Comparison of ENCODE assay signal across 18 cellular contexts in genomic region chr2:14148186-14148585, GRCh38.
"Had no signal": no experiment of that assay in that cellular context is flagged by ENCODE, and none has a peak within 500 bp of the region (broad histone marks: within the 10 kb centered on the region; RNA-seq: fewer than 3 reads in every experiment).

No MANE protein-coding gene starts in this region.

- H2AFZ ChIP-seq: neural progenitor cell had no signal

- H3K4me3 ChIP-seq: colonic mucosa, gastrocnemius medialis, heart left ventricle, neural progenitor cell, prostate gland, right atrium auricular region, tibial artery had no signal

- H3K9me3 ChIP-seq: colonic mucosa, gastrocnemius medialis, heart left ventricle, prostate gland, right atrium auricular region, tibial artery had no signal

- DNase-seq: activated CD4-positive, alpha-beta memory T cell treated with anti-CD3 and anti-CD28 coated beads for 36 hours; activated CD4-positive, alpha-beta T cell treated with anti-CD3 and anti-CD28 coated beads for 36 hours; activated T-cell treated with anti-CD3 and anti-CD28 coated beads for 4 hours; amniotic stem cell; caudate nucleus; colonic mucosa; endodermal cell; gastrocnemius medialis; heart left ventricle; left ventricle myocardium superior; naive thymus-derived CD4-positive, alpha-beta T cell; stimulated activated naive CD8-positive, alpha-beta T cell treated with anti-CD3 and anti-CD28 coated beads, Interleukin-15, Interleukin-2, amounts not matched to agents 100 U/mL and 50 U/mL, for 24 hours; substantia nigra; tibial artery had no signal

- H3K9ac ChIP-seq: neural progenitor cell had no signal

- H3K27ac ChIP-seq: colonic mucosa, gastrocnemius medialis, heart left ventricle, neural progenitor cell, prostate gland, right atrium auricular region, tibial artery had no signal

- ATAC-seq: activated CD4-positive, alpha-beta T cell treated with anti-CD3 and anti-CD28 coated beads for 36 hours; gastrocnemius medialis; heart left ventricle; left ventricle myocardium superior; naive thymus-derived CD4-positive, alpha-beta T cell; stimulated activated naive CD8-positive, alpha-beta T cell treated with anti-CD3 and anti-CD28 coated beads, Interleukin-15, Interleukin-2, amounts not matched to agents 100 U/mL and 50 U/mL, for 24 hours; WTC11 had no signal

- H3K27me3 ChIP-seq: colonic mucosa, gastrocnemius medialis, heart left ventricle, neural progenitor cell, right atrium auricular region, tibial artery had no signal

- H3K4me2 ChIP-seq: neural progenitor cell had no signal

- H3K36me3 ChIP-seq: colonic mucosa, gastrocnemius medialis, heart left ventricle, neural progenitor cell, prostate gland, right atrium auricular region, tibial artery had no signal

- H3K4me1 ChIP-seq: colonic mucosa, gastrocnemius medialis, heart left ventricle, neural progenitor cell, prostate gland, right atrium auricular region, tibial artery had no signal
